1 cellular context compared by ENCODE assay signal in the genomic region with DNA sequence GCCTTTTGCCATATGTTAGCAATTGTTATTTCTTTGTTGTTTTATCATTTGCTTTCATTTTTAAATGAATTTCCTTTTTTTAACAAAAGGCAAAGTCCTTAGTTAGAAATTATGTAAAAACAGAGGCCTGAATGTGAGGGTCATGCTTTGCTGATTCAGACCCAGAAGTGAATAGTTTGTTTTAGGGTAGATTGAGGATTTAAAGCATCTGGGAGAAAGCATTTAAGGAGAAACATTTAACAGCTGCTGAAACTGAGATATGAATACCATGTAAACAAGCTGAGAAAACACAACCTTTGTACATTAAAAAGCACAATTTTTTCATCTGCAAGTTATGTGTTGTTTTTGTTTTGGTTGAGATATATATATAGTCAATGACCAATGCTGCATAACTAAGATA.
TF ChIP-seq lines count a peak whose summit lies in the region.

No MANE protein-coding gene starts in this region.

TF ChIP-seq in GM23338, 12 proteins besides CTCF, POLR2A, EP300 and RAD21:
- TF ChIP-seq CREB1 (CRISPR knock-in tag; IDR thresholded peaks at IDR 0.05; ENCODE audit: low read depth) (no peak), JUNB (IDR thresholded peaks at IDR 0.05; ENCODE audit: unreplicated experiment) (no peak), EZH2 (IDR thresholded peaks at IDR 0.05; ENCODE audit: low read depth, unreplicated experiment) (no peak), EZH2phosphoT487 (IDR thresholded peaks at IDR 0.05; ENCODE audit: unreplicated experiment) (no peak), POLR2AphosphoS5 (IDR thresholded peaks at IDR 0.05; ENCODE audit: low read depth) (no peak), ZNF462 (CRISPR knock-in tag; IDR thresholded peaks at IDR 0.05) (no peak), ZNF331 (CRISPR knock-in tag; IDR thresholded peaks at IDR 0.05; ENCODE audit: low read depth) (no peak), STAT1 (IDR thresholded peaks at IDR 0.05; ENCODE audit: unreplicated experiment) (no peak), NANOG (IDR thresholded peaks at IDR 0.05; ENCODE audit: borderline replicate concordance) (no peak)
- TF ChIP-seq, protein P1, sequence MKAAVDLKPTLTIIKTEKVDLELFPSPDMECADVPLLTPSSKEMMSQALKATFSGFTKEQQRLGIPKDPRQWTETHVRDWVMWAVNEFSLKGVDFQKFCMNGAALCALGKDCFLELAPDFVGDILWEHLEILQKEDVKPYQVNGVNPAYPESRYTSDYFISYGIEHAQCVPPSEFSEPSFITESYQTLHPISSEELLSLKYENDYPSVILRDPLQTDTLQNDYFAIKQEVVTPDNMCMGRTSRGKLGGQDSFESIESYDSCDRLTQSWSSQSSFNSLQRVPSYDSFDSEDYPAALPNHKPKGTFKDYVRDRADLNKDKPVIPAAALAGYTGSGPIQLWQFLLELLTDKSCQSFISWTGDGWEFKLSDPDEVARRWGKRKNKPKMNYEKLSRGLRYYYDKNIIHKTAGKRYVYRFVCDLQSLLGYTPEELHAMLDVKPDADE (IDR thresholded peaks at IDR 0.05) = no peak
TF ChIP-seq in GM23338: peak in this region for 0.
